11 cellular contexts compared by ENCODE assay signal in genomic region chr2:122748552-122749011, GRCh38.
DNase-seq lines count a peak whose midpoint lies in the region; ATAC-seq and TF ChIP-seq lines count a peak whose summit lies in the region.
"Had no signal": no experiment of that assay in that cellular context is flagged by ENCODE, and none has a peak within 500 bp of the region (broad histone marks: within the 10 kb centered on the region; RNA-seq: fewer than 3 reads in every experiment).

No MANE protein-coding gene starts in this region.

- no peaks in the 10 kb centered on the region for H4K20me1 ChIP-seq in smooth muscle cell (ENCODE audit: low read depth)

- H3K9me3 ChIP-seq in smooth muscle cell (replicated peaks; ENCODE audit: low read depth) (no peaks in the 10 kb centered on the region), sigmoid colon (no peaks in the 10 kb centered on the region)
- H3K9me3 ChIP-seq: gastroesophageal sphincter had no signal

- H3K4me2 ChIP-seq in smooth muscle cell: peak overlapping the region; percentile 7

- no peaks in the 10 kb centered on the region for H3F3A ChIP-seq in smooth muscle cell (ENCODE audit: low read depth)

- H3K27me3 ChIP-seq in smooth muscle cell (ENCODE audit: low read depth): no peaks in the 10 kb centered on the region
- H3K27me3 ChIP-seq in sigmoid colon: no peaks in the 10 kb centered on the region
- H3K27me3 ChIP-seq: gastroesophageal sphincter had no signal

- no peaks in the 10 kb centered on the region for H3K36me3 ChIP-seq in smooth muscle cell (ENCODE audit: low read depth)
- H3K36me3 ChIP-seq in sigmoid colon: no peaks in the 10 kb centered on the region
- H3K36me3 ChIP-seq: gastroesophageal sphincter had no signal

- H3K4me1 ChIP-seq in smooth muscle cell (ENCODE audit: low read depth) (peaks cover 19% of the 10 kb centered on the region), sigmoid colon (no peaks in the 10 kb centered on the region)
- H3K4me1 ChIP-seq: gastroesophageal sphincter had no signal

- H3K27ac ChIP-seq in smooth muscle cell (ENCODE audit: low read depth) (peak overlapping the region; percentile 21), sigmoid colon (no peak overlapping the region)
- H3K27ac ChIP-seq: gastroesophageal sphincter had no signal

- ATAC-seq in HG02840 (IDR thresholded peaks at IDR 0.05; ENCODE audit: low FRiP score, unreplicated experiment) (no peak), HG02642 (IDR thresholded peaks at IDR 0.05; ENCODE audit: poor library complexity, unreplicated experiment) (no peak)
- ATAC-seq: gastroesophageal sphincter had no signal

- H3K4me3 ChIP-seq in fibroblast of pulmonary artery (replicated peaks; ENCODE audit: low read depth, low read length) (no peak overlapping the region), smooth muscle cell (no peak overlapping the region), sigmoid colon (no peak overlapping the region)
- H3K4me3 ChIP-seq: gastroesophageal sphincter had no signal

- peak; percentile 43 for TF ChIP-seq CTCF in fibroblast of pulmonary artery (IDR thresholded peaks at IDR 0.05; ENCODE audit: low read length, missing control alignments)
- no peak for TF ChIP-seq CTCF in smooth muscle cell (IDR thresholded peaks at IDR 0.05; ENCODE audit: borderline replicate concordance, insufficient read depth, poor library complexity, severe bottlenecking)
- no peak for TF ChIP-seq CTCF in sigmoid colon (IDR thresholded peaks at IDR 0.05)

- H3K9ac ChIP-seq in smooth muscle cell (ENCODE audit: low read depth): no peak overlapping the region

- intact Hi-C loops in sigmoid colon (cut with DNase I): no loop called here

- peak overlapping the region; percentile 1 for H2AFZ ChIP-seq in smooth muscle cell (ENCODE audit: low read depth)

- DNase-seq in NCI-H2029 (lab: John Stamatoyannopoulos, UW) (peak; percentile 42), NCI-H2029 treated with DMSO at 0.1 percent for 48 hours (lab: John Stamatoyannopoulos, UW) (no peak), RPMI7951 (ENCODE audit: low read depth) (peak; percentile 77), fibroblast of pulmonary artery (ENCODE audit: low read depth) (peak; percentile 98), smooth muscle cell (lab: John Stamatoyannopoulos, UW; ENCODE audit: unreplicated experiment) (no peak), sigmoid colon (no peak)
- DNase-seq: activated CD4-positive, alpha-beta T cell treated with anti-CD3 and anti-CD28 coated beads, Interleukin-2, amount 10 ng/mL, durations not matched to agents 24 days and 14 days; nephron progenitor cell had no signal

- no peak for TF ChIP-seq POLR2A in sigmoid colon (IDR thresholded peaks at IDR 0.05)

- 15% methylated on average over 4 of the region's 4 CpGs for WGBS in smooth muscle cell (ENCODE audit: low lambda C conversion rate)
- WGBS in sigmoid colon, 2 donors: 60 to 67% methylated on average over 4 of the region's 4 CpGs

- H3K79me2 ChIP-seq in smooth muscle cell (ENCODE audit: low read depth): no peaks in the 10 kb centered on the region

- no peak for TF ChIP-seq EP300 in sigmoid colon (IDR thresholded peaks at IDR 0.05)

Comparison
In these comparisons a context has a peak if more than half of its experiments do, and no peak if none do; other contexts are left out.
1. DNase-seq: peak in NCI-H2029 (single experiment), RPMI7951 (single experiment) and fibroblast of pulmonary artery (single experiment); none in NCI-H2029 treated with DMSO at 0.1 percent for 48 hours (single experiment), smooth muscle cell (single experiment) and sigmoid colon (single experiment).